ENCODE assay signal across 13 cellular contexts in the genomic region with DNA sequence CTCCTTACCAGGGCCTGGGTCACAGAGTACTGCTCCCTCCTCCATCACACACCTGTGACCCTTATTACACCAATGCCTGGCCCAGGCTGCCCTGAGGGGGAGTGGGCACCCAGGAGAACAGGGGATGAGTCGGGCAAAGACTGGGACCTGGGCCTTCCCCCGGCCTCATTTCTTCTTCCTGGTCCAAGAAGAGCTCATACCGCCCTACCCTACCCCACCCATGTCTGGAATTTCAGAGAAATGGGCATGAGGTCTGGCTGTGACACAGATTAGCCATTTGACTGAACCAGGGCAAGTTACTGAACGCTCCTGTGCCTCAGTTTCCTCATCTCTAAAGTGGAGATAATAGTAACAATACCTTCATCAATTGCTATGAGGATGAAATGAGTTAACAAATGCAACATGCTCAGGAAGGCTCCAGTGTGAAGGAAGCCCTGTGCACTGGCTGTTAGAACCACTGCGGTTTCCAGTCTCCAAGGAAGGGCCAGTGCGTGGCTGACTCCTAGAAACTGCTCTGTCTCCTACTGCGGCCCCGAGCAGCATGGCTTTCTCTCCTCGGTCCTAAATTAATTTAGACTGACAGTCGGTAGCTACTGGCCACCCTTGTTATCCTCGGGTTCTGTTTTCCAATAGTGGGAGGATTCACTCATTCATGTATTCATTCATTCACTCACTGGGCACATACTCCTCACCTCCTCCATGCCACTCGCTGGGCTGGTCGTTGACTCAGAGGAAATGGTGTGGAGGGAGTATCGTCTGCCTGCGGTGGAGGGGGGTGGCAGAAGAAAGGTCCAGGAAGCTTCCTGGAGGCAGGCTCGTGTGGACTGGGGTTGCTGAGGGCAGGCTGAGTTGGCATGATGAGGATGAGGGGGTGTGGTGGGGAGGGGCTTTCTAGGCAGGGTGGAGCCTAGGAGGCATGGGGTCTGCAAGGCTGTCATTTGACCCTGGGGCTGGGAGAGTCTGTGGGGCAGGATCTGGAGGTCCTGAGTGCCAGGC.
DNase-seq lines count a peak whose midpoint lies in the region; ATAC-seq, FAIRE-seq and TF ChIP-seq lines count a peak whose summit lies in the region.
"Had no signal": no experiment of that assay in that cellular context is flagged by ENCODE, and none has a peak within 500 bp of the region (broad histone marks: within the 10 kb centered on the region; RNA-seq: fewer than 3 reads in every experiment).

No MANE protein-coding gene starts in this region.

- H3K4me3 Mint-ChIP-seq in astrocyte (ENCODE audit: unreplicated experiment) (no peak overlapping the region), natural killer cell (no peak overlapping the region)

- H3K4me1 ChIP-seq in right atrium auricular region (peaks cover 0 to 54% of the 10 kb centered on the region in 2 donors), astrocyte (ENCODE audit: insufficient read depth, low read length) (peaks cover 57% of the 10 kb centered on the region), vagina (peaks cover 51% of the 10 kb centered on the region)

- H4K20me1 ChIP-seq in astrocyte (ENCODE audit: insufficient read depth, low read length), result peaks cover 27% of the 10 kb centered on the region

- no peaks in the 10 kb centered on the region for H3K9me3 ChIP-seq in right atrium auricular region
- no peaks in the 10 kb centered on the region for H3K9me3 ChIP-seq in astrocyte (ENCODE audit: insufficient read depth, low read depth, low read length)
- H3K9me3 ChIP-seq in vagina, result no peaks in the 10 kb centered on the region
- H3K9me3 ChIP-seq: thyroid gland had no signal

- H3K27me3 ChIP-seq in right atrium auricular region (no peaks in the 10 kb centered on the region), astrocyte (ENCODE audit: insufficient read depth, low read length) (no peaks in the 10 kb centered on the region), layer of hippocampus (ENCODE audit: control insufficient read depth, insufficient read depth, low read length) (no peaks in the 10 kb centered on the region), vagina (no peaks in the 10 kb centered on the region)
- H3K27me3 ChIP-seq: cardiac muscle cell, thyroid gland had no signal

- TF ChIP-seq POLR2A in vagina (IDR thresholded peaks at IDR 0.05), result no peak

- no peak overlapping the region for H3K9ac ChIP-seq in astrocyte (ENCODE audit: low read length)

- H3K4me1 Mint-ChIP-seq in astrocyte (ENCODE audit: low read depth, unreplicated experiment) (peaks cover 60% of the 10 kb centered on the region), natural killer cell (no peaks in the 10 kb centered on the region)

- H3K36me3 ChIP-seq in right atrium auricular region (no peaks in the 10 kb centered on the region), astrocyte (ENCODE audit: insufficient read depth, low read length) (no peaks in the 10 kb centered on the region), vagina (no peaks in the 10 kb centered on the region)
- H3K36me3 ChIP-seq: cardiac muscle cell, thyroid gland had no signal

- peak overlapping the region; percentile 61 for H3K4me2 ChIP-seq in astrocyte (ENCODE audit: low read length)

- peaks cover 39% of the 10 kb centered on the region for H3K79me2 ChIP-seq in astrocyte (ENCODE audit: insufficient read depth, low read length)

- no peak for FAIRE-seq in astrocyte (lab: Jason Lieb, UNC)

- H3K27me3 Mint-ChIP-seq in astrocyte (ENCODE audit: low read depth, unreplicated experiment) (no peaks in the 10 kb centered on the region), natural killer cell (ENCODE audit: low read depth in 2 of 2) (no peaks in the 10 kb centered on the region)

- H3K36me3 Mint-ChIP-seq in astrocyte (ENCODE audit: low read depth, unreplicated experiment), result peaks cover 16% of the 10 kb centered on the region
- no peaks in the 10 kb centered on the region for H3K36me3 Mint-ChIP-seq in natural killer cell

- H3K4me3 ChIP-seq in right atrium auricular region (no peak overlapping the region), astrocyte (ENCODE audit: insufficient read depth, low read depth, low read length) (no peak overlapping the region), vagina (no peak overlapping the region)
- H3K4me3 ChIP-seq: cardiac muscle cell, thyroid gland had no signal

- H3K9me3 Mint-ChIP-seq in astrocyte (ENCODE audit: unreplicated experiment) (no peaks in the 10 kb centered on the region), natural killer cell (no peaks in the 10 kb centered on the region)

- H3K27ac Mint-ChIP-seq in astrocyte (ENCODE audit: unreplicated experiment), result peak overlapping the region; percentile 53
- no peak overlapping the region for H3K27ac Mint-ChIP-seq in natural killer cell

- intact Hi-C loops in left ventricle myocardium superior (cut with micrococcal nuclease), result no loop called here
- intact Hi-C loops in vagina (cut with DNase I), result no loop called here
- intact Hi-C loops in natural killer cell (cut with micrococcal nuclease), result no loop called here

- TF ChIP-seq CTCF in right atrium auricular region (IDR thresholded peaks at IDR 0.05), result no peak
- TF ChIP-seq CTCF in astrocyte (IDR thresholded peaks at IDR 0.05; ENCODE audit: insufficient read depth, low read depth, low read length), result no peak
- TF ChIP-seq CTCF in vagina (IDR thresholded peaks at IDR 0.05), result no peak
- no peak for TF ChIP-seq CTCF in natural killer cell (IDR thresholded peaks at IDR 0.05)

- H3K27ac ChIP-seq in right atrium auricular region (peak overlapping the region; percentile 81 to 84), astrocyte (ENCODE audit: low read depth, low read length) (peak overlapping the region; percentile 40), layer of hippocampus (ENCODE audit: low read depth, low read length) (peak overlapping the region; percentile 52), vagina (peak overlapping the region; percentile 88)
- H3K27ac ChIP-seq: cardiac muscle cell, thyroid gland had no signal

- DNase-seq in right atrium auricular region (ENCODE audit: low spot score), result no peak
- DNase-seq in left ventricle myocardium superior, result no peak
- DNase-seq in astrocyte (ENCODE audit: low read depth), result no peak
- no peak for DNase-seq in vagina (ENCODE audit: extremely low spot score in 2 of 2)
- DNase-seq in natural killer cell, result no peak
- DNase-seq in SIG-M5 (lab: John Stamatoyannopoulos, UW), result no peak
- DNase-seq: NCI-H345; stimulated activated CD4-positive, alpha-beta T cell treated with anti-CD3 and anti-CD28 coated beads, Interleukin-4, amount 100 ng/mL, for 24 hours; SW 1271; thyroid gland had no signal

- no peak for ATAC-seq in left ventricle myocardium superior
- no peak for ATAC-seq in natural killer cell
- ATAC-seq in HG02852 (IDR thresholded peaks at IDR 0.05; ENCODE audit: unreplicated experiment), result no peak

- no peak overlapping the region for H2AFZ ChIP-seq in astrocyte (ENCODE audit: low read depth, low read length)
